Comparison of ENCODE assay signal across 8 cellular contexts in the genomic region with DNA sequence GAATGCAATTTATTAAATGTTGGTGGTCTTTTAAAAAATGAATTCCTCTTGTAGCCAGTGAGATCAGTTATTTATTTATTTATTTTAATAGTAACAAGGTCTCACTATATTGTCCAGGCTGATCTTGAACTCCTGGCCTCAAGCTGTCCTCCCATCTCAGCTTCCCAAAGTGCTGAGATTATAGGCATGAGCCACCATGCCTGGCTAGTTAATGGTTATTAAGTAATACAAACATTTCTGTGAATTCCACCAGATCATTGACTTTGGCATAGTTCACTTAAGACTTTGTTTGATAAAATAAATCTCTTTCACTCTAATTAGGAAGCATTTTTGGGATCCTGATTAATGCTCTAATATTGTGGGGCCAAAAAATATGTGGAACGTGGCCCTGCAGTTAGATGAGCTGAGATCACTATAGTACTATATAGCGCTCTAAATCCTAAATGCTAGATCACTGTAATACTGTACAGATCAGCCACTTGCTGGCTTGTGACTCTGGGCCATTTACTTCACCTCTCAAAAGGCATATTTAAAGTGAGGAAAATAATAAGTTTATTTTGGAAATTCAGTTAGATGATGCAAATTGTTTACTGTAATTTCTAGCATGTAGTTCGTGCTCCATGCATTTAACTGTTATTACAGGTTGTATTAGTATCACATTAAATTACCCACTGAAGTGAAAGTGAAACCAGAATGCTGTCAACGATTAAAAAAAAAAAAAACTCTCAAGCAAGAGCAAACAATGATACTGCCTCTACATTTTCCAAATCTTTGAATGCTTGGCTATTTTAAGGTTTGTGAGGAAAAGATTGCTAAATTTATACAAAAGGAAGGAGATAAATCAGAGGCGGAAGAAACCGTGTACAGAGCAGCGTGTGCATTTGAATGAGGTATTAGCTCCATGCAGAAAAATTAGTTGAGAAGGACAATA. TPM values are rescaled to one million over a fixed set of nuclear protein-coding genes. Genes with fewer than 3 reads are reported as not detected.
DNase-seq lines count a peak whose midpoint lies in the region; ATAC-seq, FAIRE-seq and TF ChIP-seq lines count a peak whose summit lies in the region.

No MANE protein-coding gene starts in this region.

- peak overlapping the region; percentile 26 to 76 for H3K27ac ChIP-seq in kidney (ENCODE audit: low read depth in 2 of 2, low read length in 2 of 2)
- H3K27ac ChIP-seq in transverse colon, result peak overlapping the region; percentile 77 to 84 (median 82)

- H3K4me3 Mint-ChIP-seq in activated T-helper 17 cell treated with anti-CD3 and anti-CD28 coated beads, Interleukin-2, amount 50 U/mL, for 72 hours, result peak overlapping the region; percentile 88

- no peaks in the 10 kb centered on the region for H3K36me3 ChIP-seq in kidney (ENCODE audit: control insufficient read depth in 1 of 2, insufficient read depth in 2 of 2, low read length in 2 of 2)
- no peaks in the 10 kb centered on the region for H3K36me3 ChIP-seq in transverse colon

- WGBS in transverse colon (ENCODE audit: low coverage in 1 of 2), 2 donors, result 13 to 18% methylated on average over 7 of the region's 7 CpGs

- H3K4me1 ChIP-seq in kidney (ENCODE audit: control insufficient read depth in 1 of 2, insufficient read depth in 1 of 2, low read depth in 1 of 2, low read length in 2 of 2) (peaks cover 0 to 4% of the 10 kb centered on the region in 2 donors), transverse colon (peaks cover 9 to 36% (median 13%) of the 10 kb centered on the region in 4 donors)

- no peak for TF ChIP-seq POLR2A in transverse colon (IDR thresholded peaks at IDR 0.05)

- POLR2A ChIA-PET in HEK293T (lab: Yijun Ruan, JAX), result interaction anchor here (0.6 kb wide), 1 partner anchor 14 kb away, joined by 3 read pairs; no protein-coding TSS in a partner anchor

- no peak for TF ChIP-seq EP300 in transverse colon (IDR thresholded peaks at IDR 0.05; ENCODE audit: low read depth)

- peak overlapping the region; percentile 84 for H3K27ac Mint-ChIP-seq in activated T-helper 17 cell treated with anti-CD3 and anti-CD28 coated beads, Interleukin-2, amount 50 U/mL, for 72 hours

- CTCF ChIA-PET in HEK293T (lab: Yijun Ruan, JAX), result interaction anchor here (0.7 to 1.1 kb wide), 3 partner anchors 12 to 139 kb away, joined by 3 to 4 read pairs (median 3); no protein-coding TSS in a partner anchor

- FAIRE-seq in kidney (lab: Jason Lieb, UNC), result peak; percentile 83

- DNase-seq in A172 (ENCODE audit: low spot score) (peak; percentile 23), HEK293T (ENCODE audit: extremely low spot score) (no peak), kidney (no peak), transverse colon (no peak), NCI-H1436 (lab: John Stamatoyannopoulos, UW) (no peak)

- H3K9ac ChIP-seq in kidney (ENCODE audit: low read length in 2 of 2), result peak overlapping the region; percentile 45 to 52

- H3K4me3 ChIP-seq in kidney (ENCODE audit: low read length in 2 of 2), result peak overlapping the region; percentile 71 to 86
- H3K4me3 ChIP-seq in transverse colon, result peak overlapping the region; percentile 12 to 59 (median 34)

- ATAC-seq in activated T-helper 17 cell treated with anti-CD3 and anti-CD28 coated beads, Interleukin-2, amount 50 U/mL, for 72 hours (replicated peaks), result peak; percentile 44
- no peak for ATAC-seq in HG03039 (IDR thresholded peaks at IDR 0.05; ENCODE audit: unreplicated experiment)
- ATAC-seq in HG03342 (IDR thresholded peaks at IDR 0.05; ENCODE audit: unreplicated experiment), result no peak

- intact Hi-C loops in kidney (cut with DNase I) (no loop called here), transverse colon (cut with DNase I; ENCODE audit: low total_unique reads) (no loop called here)

- peaks cover 6% of the 10 kb centered on the region for H3K4me1 Mint-ChIP-seq in activated T-helper 17 cell treated with anti-CD3 and anti-CD28 coated beads, Interleukin-2, amount 50 U/mL, for 72 hours

- no peaks in the 10 kb centered on the region for H3K27me3 Mint-ChIP-seq in activated T-helper 17 cell treated with anti-CD3 and anti-CD28 coated beads, Interleukin-2, amount 50 U/mL, for 72 hours

- TF ChIP-seq CTCF in kidney (IDR thresholded peaks at IDR 0.05; ENCODE audit: borderline replicate concordance, extremely low read depth, insufficient read depth) (no peak), transverse colon (IDR thresholded peaks at IDR 0.05) (no peak)

- in situ Hi-C loops in transverse colon (cut with MboI; ENCODE audit: low pct_ligation_motif_present in 1 of 4, low pct_unique_long_range_greater_than_20kb in 1 of 4, low sequenced_read_pairs in 3 of 4), result no loop called here

- H3K36me3 Mint-ChIP-seq in activated T-helper 17 cell treated with anti-CD3 and anti-CD28 coated beads, Interleukin-2, amount 50 U/mL, for 72 hours (ENCODE audit: low read depth), result no peaks in the 10 kb centered on the region

- H3K9me3 ChIP-seq in kidney (ENCODE audit: control insufficient read depth in 1 of 2, low read length in 2 of 2) (no peaks in the 10 kb centered on the region), transverse colon (no peaks in the 10 kb centered on the region)

- no peaks in the 10 kb centered on the region for H3K27me3 ChIP-seq in transverse colon

- no peaks in the 10 kb centered on the region for H3K9me3 Mint-ChIP-seq in activated T-helper 17 cell treated with anti-CD3 and anti-CD28 coated beads, Interleukin-2, amount 50 U/mL, for 72 hours

TF ChIP-seq in HEK293T, 16 proteins besides CTCF, POLR2A, EP300 and RAD21:
- peak; percentile 53; the same call in 1 of the 2 replicates for TF ChIP-seq ZNF384 (IDR thresholded peaks at IDR 0.05)
- no peak for TF ChIP-seq TARDBP (IDR thresholded peaks at IDR 0.05)

RNA-seq across cellular contexts. Expression of a gene that starts 15.9 kb away (rescaled TPM):
- total RNA-seq in A172 (2014; rRNA removed; shearing (Covaris generic)), result 16.0 and 17.2 TPM in 2 replicates
- total RNA-seq in activated T-helper 17 cell treated with anti-CD3 and anti-CD28 coated beads, Interleukin-2, amount 50 U/mL, for 72 hours, result 100 to 1,000 TPM; 105 to 121 TPM
- total RNA-seq in kidney (45.2 TPM), transverse colon (10 to 100 TPM in 3 of 4 donors, 1 to 10 TPM in 1; 9.0 to 58.5 (median 53.6) TPM)
- 6.5 TPM for polyA plus RNA-seq in kidney (ENCODE audit: insufficient read depth, low read depth, low replicate concordance)

RNA-seq across cellular contexts. Expression of a gene that starts 22.1 kb away (rescaled TPM):
- total RNA-seq in A172 (2014; rRNA removed; shearing (Covaris generic)), result 11.2 and 15.6 TPM in 2 replicates
- 10 to 100 TPM; 14.6 to 29.6 TPM for total RNA-seq in activated T-helper 17 cell treated with anti-CD3 and anti-CD28 coated beads, Interleukin-2, amount 50 U/mL, for 72 hours
- 471 TPM for total RNA-seq in kidney
- polyA plus RNA-seq in kidney (ENCODE audit: insufficient read depth, low read depth, low replicate concordance), result 378 TPM
- total RNA-seq in transverse colon, result 1,000 to 10,000 TPM in 1 of 4 donors, 100 to 1,000 TPM in 3; 403 to 1,827 (median 457) TPM

Comparison
In these comparisons a context has a peak if more than half of its experiments do, and no peak if none do; other contexts are left out.
1. RNA of a gene that starts 22.1 kb away (total RNA-seq): 471 TPM in kidney (single experiment) and 403 to 1,827 TPM in transverse colon; 14.6 to 29.6 TPM in activated T-helper 17 cell treated with anti-CD3 and anti-CD28 coated beads, Interleukin-2, amount 50 U/mL, for 72 hours and 11.2 to 15.6 TPM in A172; every median in the first group is over 10 times any median in the second.